In genomic region chr20:19081937-19082336, GRCh38 we compare ENCODE assay signal across 22 cellular contexts.
"Had no signal": no experiment of that assay in that cellular context is flagged by ENCODE, and none has a peak within 500 bp of the region (broad histone marks: within the 10 kb centered on the region; RNA-seq: fewer than 3 reads in every experiment).

No MANE protein-coding gene starts in this region.

- H3K36me3 Mint-ChIP-seq: mesothelial cell of epicardium had no signal

- DNase-seq: dermis blood vessel endothelial cell; dorsolateral prefrontal cortex; effector CD8-positive, alpha-beta T cell; effector memory CD8-positive, alpha-beta T cell; endodermal cell; erythroblast; esophagus squamous epithelium; foreskin fibroblast; foreskin melanocyte; gastrocnemius medialis; glutamatergic neuron; heart right ventricle; hippocampal formation; left cardiac atrium; left lung; left ventricle myocardium superior; lower lobe of right lung; mesenchymal stem cell; mucosa of descending colon had no signal

- H3K4me3 ChIP-seq: coronary artery, dorsolateral prefrontal cortex, esophagus squamous epithelium, gastrocnemius medialis, heart right ventricle, left lung, lower lobe of right lung, mucosa of descending colon had no signal

- H3K27ac Mint-ChIP-seq: effector memory CD8-positive, alpha-beta T cell; endodermal cell; mesothelial cell of epicardium had no signal

- H3K4me3 Mint-ChIP-seq: effector memory CD8-positive, alpha-beta T cell; endodermal cell; mesothelial cell of epicardium had no signal

- H3K4me1 Mint-ChIP-seq: endodermal cell, mesothelial cell of epicardium had no signal

- ATAC-seq: effector memory CD8-positive, alpha-beta T cell; esophagus mucosa; gastrocnemius medialis; heart right ventricle; left cardiac atrium; left lung; left ventricle myocardium superior; lower lobe of right lung; mucosa of descending colon had no signal
